ENCODE assay signal across 9 cellular contexts in the genomic region with DNA sequence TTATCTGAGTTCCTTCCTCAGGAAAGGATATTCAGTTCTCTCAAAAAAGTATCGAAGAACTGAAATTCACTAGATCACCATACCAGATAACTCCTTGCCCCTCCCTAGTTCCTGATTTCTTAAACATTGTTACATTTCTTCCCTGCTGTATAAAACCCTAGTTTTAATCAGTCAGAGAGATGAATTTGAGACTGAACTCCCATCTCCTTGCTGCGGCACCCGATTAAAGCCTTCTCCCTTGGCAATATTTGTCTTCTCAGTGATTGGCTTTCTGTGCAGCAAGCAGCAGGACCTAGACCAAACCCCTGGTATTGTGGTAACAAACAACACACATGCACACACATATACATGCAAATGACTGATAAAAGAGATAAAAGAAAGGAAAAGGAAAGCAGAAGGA.
"Had no signal": no experiment of that assay in that cellular context is flagged by ENCODE, and none has a peak within 500 bp of the region (broad histone marks: within the 10 kb centered on the region; RNA-seq: fewer than 3 reads in every experiment).

No MANE protein-coding gene starts in this region.

- H3K4me2 ChIP-seq: KMS-11 had no signal

- DNase-seq: GM23248, GOT3, H7, HFFc6, IMR-90, KBM-7 had no signal

- H3K4me1 ChIP-seq: HAP-1 had no signal

- H3K27ac ChIP-seq: GM23248, HL-60, KMS-11 had no signal

- H2AFZ ChIP-seq: GM23248 had no signal

- H3K36me3 ChIP-seq: HAP-1 had no signal

- H3K4me3 ChIP-seq: GM23248, HAP-1 had no signal

- H3K9ac ChIP-seq: GM23248, KMS-11 had no signal
